ENCODE assay signal across 17 cellular contexts in genomic region chr7:127525866-127526456, GRCh38.
"Had no signal": no experiment of that assay in that cellular context is flagged by ENCODE, and none has a peak within 500 bp of the region (broad histone marks: within the 10 kb centered on the region; RNA-seq: fewer than 3 reads in every experiment).

No MANE protein-coding gene starts in this region.

- H3K4me3 ChIP-seq: tibial nerve, uterus had no signal

- ATAC-seq: activated CD8-positive, alpha-beta memory T cell treated with anti-CD3 and anti-CD28 coated beads, Interleukin-2, amount 10 ng/mL, durations not matched to agents 7 days and 5 days; effector memory CD8-positive, alpha-beta T cell; left ventricle myocardium superior; natural killer cell; stimulated activated naive B cell treated with anti-CD40 and anti-IgM and Interleukin-4, amounts not matched to agents 10 μg/mL and 1 μg/mL and 100 μg/mL, for 72 hours had no signal

- H3K4me3 Mint-ChIP-seq: activated CD8-positive, alpha-beta memory T cell treated with anti-CD3 and anti-CD28 coated beads, Interleukin-2, amount 10 ng/mL, durations not matched to agents 7 days and 5 days; activated naive CD4-positive, alpha-beta T cell treated with anti-CD3 and anti-CD28 coated beads, Interleukin-2, amount 10 ng/mL, durations not matched to agents 7 days and 5 days; activated T-cell treated with anti-CD3 and anti-CD28 coated beads, Interleukin-2, amount 50 U/mL, for 24 hours; effector memory CD8-positive, alpha-beta T cell; memory B cell; natural killer cell; stimulated activated naive B cell treated with anti-CD40 and anti-IgM and Interleukin-4, amounts not matched to agents 10 μg/mL and 1 μg/mL and 100 μg/mL, for 72 hours had no signal

- H3K9me3 ChIP-seq: uterus had no signal

- H3K9me3 Mint-ChIP-seq: activated naive CD4-positive, alpha-beta T cell treated with anti-CD3 and anti-CD28 coated beads, Interleukin-2, amount 10 ng/mL, durations not matched to agents 7 days and 5 days; effector memory CD8-positive, alpha-beta T cell had no signal

- H3K36me3 Mint-ChIP-seq: activated CD8-positive, alpha-beta memory T cell treated with anti-CD3 and anti-CD28 coated beads, Interleukin-2, amount 10 ng/mL, durations not matched to agents 7 days and 5 days; activated naive CD4-positive, alpha-beta T cell treated with anti-CD3 and anti-CD28 coated beads, Interleukin-2, amount 10 ng/mL, durations not matched to agents 7 days and 5 days; memory B cell; natural killer cell; stimulated activated naive B cell treated with anti-CD40 and anti-IgM and Interleukin-4, amounts not matched to agents 10 μg/mL and 1 μg/mL and 100 μg/mL, for 72 hours had no signal

- H3K27me3 ChIP-seq: tibial nerve, uterus had no signal

- H3K27ac Mint-ChIP-seq: activated CD8-positive, alpha-beta memory T cell treated with anti-CD3 and anti-CD28 coated beads, Interleukin-2, amount 10 ng/mL, durations not matched to agents 7 days and 5 days; activated naive CD4-positive, alpha-beta T cell treated with anti-CD3 and anti-CD28 coated beads, Interleukin-2, amount 10 ng/mL, durations not matched to agents 7 days and 5 days; activated T-cell treated with anti-CD3 and anti-CD28 coated beads, Interleukin-2, amount 50 U/mL, for 24 hours; effector memory CD8-positive, alpha-beta T cell; memory B cell; natural killer cell; stimulated activated naive B cell treated with anti-CD40 and anti-IgM and Interleukin-4, amounts not matched to agents 10 μg/mL and 1 μg/mL and 100 μg/mL, for 72 hours had no signal

- H3K27ac ChIP-seq: tibial nerve, uterus, VCaP had no signal

- H3K4me1 Mint-ChIP-seq: activated CD8-positive, alpha-beta memory T cell treated with anti-CD3 and anti-CD28 coated beads, Interleukin-2, amount 10 ng/mL, durations not matched to agents 7 days and 5 days; activated naive CD4-positive, alpha-beta T cell treated with anti-CD3 and anti-CD28 coated beads, Interleukin-2, amount 10 ng/mL, durations not matched to agents 7 days and 5 days; memory B cell; natural killer cell; stimulated activated naive B cell treated with anti-CD40 and anti-IgM and Interleukin-4, amounts not matched to agents 10 μg/mL and 1 μg/mL and 100 μg/mL, for 72 hours had no signal

- H3K4me1 ChIP-seq: tibial nerve, uterus had no signal

- DNase-seq: activated CD4-positive, alpha-beta T cell treated with anti-CD3 and anti-CD28 coated beads, Interleukin-2, amount 50 U/mL, for 48 hours; activated CD8-positive, alpha-beta memory T cell treated with anti-CD3 and anti-CD28 coated beads, Interleukin-2, amount 10 ng/mL, durations not matched to agents 7 days and 5 days; activated naive CD4-positive, alpha-beta T cell treated with anti-CD3 and anti-CD28 coated beads, Interleukin-2, amount 10 ng/mL, durations not matched to agents 7 days and 5 days; activated T-cell treated with anti-CD3 and anti-CD28 coated beads, Interleukin-2, amount 50 U/mL, for 24 hours; dermis blood vessel endothelial cell; effector memory CD8-positive, alpha-beta T cell; foreskin melanocyte; head of caudate nucleus; kidney glomerular epithelial cell; left ventricle myocardium superior; natural killer cell; stimulated activated CD4-positive, alpha-beta T cell treated with anti-CD3 and anti-CD28 coated beads, Interleukin-2, amount 100 ng/mL, for 48 hours; stimulated activated naive B cell treated with anti-CD40 and anti-IgM and Interleukin-4, amounts not matched to agents 10 μg/mL and 1 μg/mL and 100 μg/mL, for 72 hours; uterus had no signal

- H3K36me3 ChIP-seq: tibial nerve, uterus had no signal
